ENCODE assay signal across 1 cellular context in genomic region chr17:44218344-44219125, GRCh38.
A peak's percentile ranks its signal among the peaks of the same experiment; 100 is the strongest.
TF ChIP-seq lines count a peak whose summit lies in the region.

No MANE protein-coding gene starts in this region.

TF ChIP-seq in HepG2, 621 proteins besides CTCF, POLR2A, EP300 and RAD21 (continued from another document and continues in another):
- TF ChIP-seq ARID4A (CRISPR knock-in tag; IDR thresholded peaks at IDR 0.05; ENCODE audit: borderline replicate concordance) (peak; percentile 67), MEF2D (CRISPR knock-in tag; IDR thresholded peaks at IDR 0.05) (no peak), HOMEZ (CRISPR knock-in tag; IDR thresholded peaks at IDR 0.05; ENCODE audit: low read depth) (no peak), RBM39 (IDR thresholded peaks at IDR 0.05; ENCODE audit: low read depth, low read length, poor library complexity, severe bottlenecking) (peak; percentile 84), PAX8 (CRISPR knock-in tag; IDR thresholded peaks at IDR 0.05; ENCODE audit: borderline replicate concordance) (no peak), PLSCR1 (CRISPR knock-in tag; IDR thresholded peaks at IDR 0.05; ENCODE audit: borderline replicate concordance) (no peak), ARID5B (CRISPR knock-in tag; IDR thresholded peaks at IDR 0.05) (peak; percentile 8; the same call in 1 of the 2 replicates), NR2F1 (CRISPR knock-in tag; IDR thresholded peaks at IDR 0.05) (no peak), MIXL1 (CRISPR knock-in tag; IDR thresholded peaks at IDR 0.05) (0 out of 2 replicates have a peak, but pooled peaks have one; percentile 34), ARID3A (IDR thresholded peaks at IDR 0.05; ENCODE audit: low read depth, low read length) (no peak), NFKB2 (CRISPR knock-in tag; IDR thresholded peaks at IDR 0.05; ENCODE audit: borderline replicate concordance) (no peak; the same call in 1 of the 2 replicates), GPN1 (CRISPR knock-in tag; IDR thresholded peaks at IDR 0.05; ENCODE audit: borderline replicate concordance) (no peak), TCF7 (IDR thresholded peaks at IDR 0.05; ENCODE audit: low read depth) (no peak), MTERF4 (CRISPR knock-in tag; IDR thresholded peaks at IDR 0.05) (no peak), ZNF235 (CRISPR knock-in tag; IDR thresholded peaks at IDR 0.05; ENCODE audit: borderline replicate concordance) (no peak; the same call in 1 of the 2 replicates), ZNF263 (CRISPR knock-in tag; IDR thresholded peaks at IDR 0.05) (no peak; the same call in 1 of the 2 replicates), E2F5 (CRISPR knock-in tag; conservative IDR thresholded peaks at IDR 0.05) (0 out of 2 replicates have a peak, but pooled peaks have one; percentile 54), ZFP62 (CRISPR knock-in tag; IDR thresholded peaks at IDR 0.05) (no peak), ZNF441 (CRISPR knock-in tag; IDR thresholded peaks at IDR 0.05; ENCODE audit: borderline replicate concordance) (no peak), POLR2AphosphoS5 (IDR thresholded peaks at IDR 0.05; ENCODE audit: low read depth, low read length) (no peak; the same call in 1 of the 2 replicates), HMGXB4 (CRISPR knock-in tag; IDR thresholded peaks at IDR 0.05; ENCODE audit: borderline replicate concordance in 1 of 2, low read depth in 1 of 2) (peak; percentile 62 to 87), NONO (IDR thresholded peaks at IDR 0.05) (no peak), NONO (CRISPR knock-in tag; conservative IDR thresholded peaks at IDR 0.05) (peak; percentile 35; the same call in 1 of the 2 replicates), ZNF652 (CRISPR knock-in tag; IDR thresholded peaks at IDR 0.05; ENCODE audit: borderline replicate concordance, low read depth) (no peak), ZNF841 (CRISPR knock-in tag; IDR thresholded peaks at IDR 0.05; ENCODE audit: borderline replicate concordance) (no peak), KLF12 (CRISPR knock-in tag; IDR thresholded peaks at IDR 0.05; ENCODE audit: borderline replicate concordance) (no peak), ZNF782 (CRISPR knock-in tag; IDR thresholded peaks at IDR 0.05; ENCODE audit: borderline replicate concordance) (no peak), BCLAF1 (IDR thresholded peaks at IDR 0.05) (no peak), ZNF766 (CRISPR knock-in tag; IDR thresholded peaks at IDR 0.05; ENCODE audit: borderline replicate concordance) (no peak), TBX3 (IDR thresholded peaks at IDR 0.05; ENCODE audit: borderline replicate concordance) (no peak), ZNF790 (CRISPR knock-in tag; IDR thresholded peaks at IDR 0.05; ENCODE audit: borderline replicate concordance) (no peak), EEA1 (CRISPR knock-in tag; IDR thresholded peaks at IDR 0.05; ENCODE audit: borderline replicate concordance) (no peak)
